Comparison of ENCODE assay signal across 1 cellular context in genomic region chr1:35030338-35031102, GRCh38.
TF ChIP-seq lines count a peak whose summit lies in the region.

No MANE protein-coding gene starts in this region.

TF ChIP-seq in IMR-90, 13 proteins besides CTCF, POLR2A, EP300 and RAD21:
- TF ChIP-seq SMC3 (IDR thresholded peaks at IDR 0.05; ENCODE audit: low read depth, low read length) (no peak), MAZ (IDR thresholded peaks at IDR 0.05; ENCODE audit: borderline replicate concordance, low read depth, low read length) (no peak), MXI1 (IDR thresholded peaks at IDR 0.05; ENCODE audit: borderline replicate concordance, low read depth, low read length) (no peak), USF2 (IDR thresholded peaks at IDR 0.05; ENCODE audit: low read depth, low read length) (no peak), ELK1 (IDR thresholded peaks at IDR 0.05; ENCODE audit: borderline replicate concordance, low read depth, low read length) (no peak), NFE2L2 (IDR thresholded peaks at IDR 0.05; ENCODE audit: low read depth, low read length) (no peak), MAFK (IDR thresholded peaks at IDR 0.05; ENCODE audit: low read depth, low read length) (no peak), BHLHE40 (IDR thresholded peaks at IDR 0.05; ENCODE audit: low read depth, low read length) (no peak), RFX5 (IDR thresholded peaks at IDR 0.05; ENCODE audit: low read depth, low read length) (no peak), FOS (IDR thresholded peaks at IDR 0.05; ENCODE audit: low read depth, low read length) (no peak), RCOR1 (IDR thresholded peaks at IDR 0.05; ENCODE audit: insufficient replicate concordance, low read length) (no peak), CEBPB (IDR thresholded peaks at IDR 0.05; ENCODE audit: low read depth, low read length) (no peak), CHD1 (IDR thresholded peaks at IDR 0.05; ENCODE audit: low read depth, low read length) (no peak)
